ENCODE assay signal across 17 cellular contexts in the genomic region with DNA sequence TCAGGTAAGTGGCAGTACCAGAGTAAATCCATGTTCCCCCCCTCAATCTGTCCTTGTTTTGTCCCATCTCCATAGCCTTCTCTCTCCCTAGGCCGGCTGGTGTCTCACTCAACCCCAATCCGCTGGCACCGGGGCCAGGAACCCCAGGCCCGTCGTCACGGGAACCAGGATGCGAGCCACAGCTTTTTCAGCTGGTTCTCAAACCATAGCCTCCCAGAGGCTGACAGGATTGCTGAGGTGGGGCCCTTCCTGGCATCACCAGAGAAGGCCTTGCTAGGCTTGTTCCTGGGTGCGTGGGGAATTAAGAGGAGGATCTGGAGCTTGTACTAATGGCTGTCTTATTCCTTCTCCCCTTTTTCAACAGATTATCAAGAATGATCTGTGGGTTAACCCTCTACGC. TPM values are rescaled to one million over a fixed set of nuclear protein-coding genes. Genes with fewer than 3 reads are reported as not detected.
DNase-seq lines count a peak whose midpoint lies in the region; ATAC-seq and TF ChIP-seq lines count a peak whose summit lies in the region.
"Had no signal": no experiment of that assay in that cellular context is flagged by ENCODE, and none has a peak within 500 bp of the region (broad histone marks: within the 10 kb centered on the region; RNA-seq: fewer than 3 reads in every experiment).

No MANE protein-coding gene starts in this region.

- H3K4me3 Mint-ChIP-seq in CD4-positive, CD25-positive, alpha-beta regulatory T cell, result peak overlapping the region in 3 of 4 donors; percentile 26 to 96 (median 82)
- H3K4me3 Mint-ChIP-seq in CD8-positive, alpha-beta T cell, result peak overlapping the region; percentile 88
- H3K4me3 Mint-ChIP-seq in effector memory CD8-positive, alpha-beta T cell, result peak overlapping the region; percentile 93 to 94

- peaks cover 26% of the 10 kb centered on the region for H3K36me3 ChIP-seq in CD4-positive, CD25-positive, alpha-beta regulatory T cell (ENCODE audit: control insufficient read depth, insufficient read depth, low read length)
- H3K36me3 ChIP-seq in CD8-positive, alpha-beta T cell (ENCODE audit: insufficient read depth, low read length), result peaks cover 15% of the 10 kb centered on the region
- H3K36me3 ChIP-seq in sigmoid colon, result peaks cover 0 to 34% (median 7%) of the 10 kb centered on the region in 4 donors

- no peaks in the 10 kb centered on the region for H3K9me3 ChIP-seq in CD4-positive, CD25-positive, alpha-beta regulatory T cell (ENCODE audit: control insufficient read depth in 2 of 2, low read length in 2 of 2)
- no peaks in the 10 kb centered on the region for H3K9me3 ChIP-seq in CD8-positive, alpha-beta T cell (ENCODE audit: low read length)
- no peaks in the 10 kb centered on the region for H3K9me3 ChIP-seq in sigmoid colon

- peaks cover 0 to 4% (median 0%) of the 10 kb centered on the region in 7 donors for H3K9me3 Mint-ChIP-seq in CD4-positive, CD25-positive, alpha-beta regulatory T cell
- H3K9me3 Mint-ChIP-seq in CD8-positive, alpha-beta T cell, result no peaks in the 10 kb centered on the region
- H3K9me3 Mint-ChIP-seq in effector memory CD8-positive, alpha-beta T cell, result no peaks in the 10 kb centered on the region

- POLR2A ChIA-PET in CD8-positive, alpha-beta T cell (lab: Charles Lee), result interaction anchor here (5.1 kb wide), 1 partner anchor 12 kb away, joined by 42 read pairs; no protein-coding TSS in a partner anchor

- peaks cover 23% of the 10 kb centered on the region for H3K4me1 ChIP-seq in CD4-positive, CD25-positive, alpha-beta regulatory T cell (ENCODE audit: control insufficient read depth, insufficient read depth, low read length, poor library complexity, severe bottlenecking)
- peaks cover 34% of the 10 kb centered on the region for H3K4me1 ChIP-seq in CD8-positive, alpha-beta T cell (ENCODE audit: insufficient read depth, low read length)
- H3K4me1 ChIP-seq in sigmoid colon, result peaks cover 0 to 51% (median 39%) of the 10 kb centered on the region in 4 donors

- H3K4me1 Mint-ChIP-seq in CD4-positive, CD25-positive, alpha-beta regulatory T cell, result peaks cover 11 to 78% (median 37%) of the 10 kb centered on the region in 4 donors
- H3K4me1 Mint-ChIP-seq in CD8-positive, alpha-beta T cell (ENCODE audit: low read depth), result peaks cover 66% of the 10 kb centered on the region
- peaks cover 42 to 46% of the 10 kb centered on the region in 2 donors for H3K4me1 Mint-ChIP-seq in effector memory CD8-positive, alpha-beta T cell (ENCODE audit: low read depth in 2 of 2)

- H3K36me3 Mint-ChIP-seq in CD4-positive, CD25-positive, alpha-beta regulatory T cell, result peaks cover 27% of the 10 kb centered on the region
- H3K36me3 Mint-ChIP-seq in CD8-positive, alpha-beta T cell, result peaks cover 52% of the 10 kb centered on the region
- peaks cover 86% of the 10 kb centered on the region for H3K36me3 Mint-ChIP-seq in effector memory CD8-positive, alpha-beta T cell (ENCODE audit: insufficient read depth)

- TF ChIP-seq CTCF in CD8-positive, alpha-beta T cell (IDR thresholded peaks at IDR 0.05), result no peak
- no peak for TF ChIP-seq CTCF in sigmoid colon (IDR thresholded peaks at IDR 0.05)

- no peak for ATAC-seq in CD4-positive, CD25-positive, alpha-beta regulatory T cell (ENCODE audit: low read depth in 2 of 2)
- ATAC-seq in CD8-positive, alpha-beta T cell, result no peak
- no peak for ATAC-seq in effector memory CD8-positive, alpha-beta T cell (replicated peaks)
- ATAC-seq in HG02840 (IDR thresholded peaks at IDR 0.05; ENCODE audit: low FRiP score, unreplicated experiment), result no peak
- ATAC-seq: K562 had no signal

- peak overlapping the region in 1 of 3 donors; percentile 34 for H3K27ac Mint-ChIP-seq in CD4-positive, CD25-positive, alpha-beta regulatory T cell
- H3K27ac Mint-ChIP-seq in CD8-positive, alpha-beta T cell, result peak overlapping the region; percentile 97
- peak overlapping the region; percentile 96 to 99 for H3K27ac Mint-ChIP-seq in effector memory CD8-positive, alpha-beta T cell

- intact Hi-C loops in CD8-positive, alpha-beta T cell (cut with DNase I, micrococcal nuclease), result loop anchor here in 1 of 2 experiments (5.0 kb wide), 2 partner anchors 1283 to 1722 kb away; a partner anchor contains a TSS
- intact Hi-C loops in sigmoid colon (cut with DNase I), result no loop called here

- H3K27ac ChIP-seq in CD4-positive, CD25-positive, alpha-beta regulatory T cell (ENCODE audit: insufficient read depth, low read length, poor library complexity, severe bottlenecking), result peak overlapping the region; percentile 15
- H3K27ac ChIP-seq in CD8-positive, alpha-beta T cell (ENCODE audit: low read depth, low read length), result no peak overlapping the region
- H3K27ac ChIP-seq in sigmoid colon, result peak overlapping the region; percentile 92 to 97 (median 96)

- no peak for TF ChIP-seq POLR2A in sigmoid colon (IDR thresholded peaks at IDR 0.05)

- WGBS in sigmoid colon, 2 donors, result 95 to 96% methylated on average over 9 of the region's 9 CpGs

- H3K4me3 ChIP-seq in CD4-positive, CD25-positive, alpha-beta regulatory T cell (ENCODE audit: low read depth, low read length), result no peak overlapping the region
- no peak overlapping the region for H3K4me3 ChIP-seq in CD8-positive, alpha-beta T cell (ENCODE audit: low read depth, low read length)
- H3K4me3 ChIP-seq in sigmoid colon, result peak overlapping the region in 1 of 4 donors; percentile 86
- H3K4me3 ChIP-seq: K562 had no signal

- H3K27me3 ChIP-seq in CD4-positive, CD25-positive, alpha-beta regulatory T cell (ENCODE audit: control insufficient read depth, insufficient read depth, low read length), result no peaks in the 10 kb centered on the region
- no peaks in the 10 kb centered on the region for H3K27me3 ChIP-seq in CD8-positive, alpha-beta T cell (ENCODE audit: insufficient read depth, low read length)
- no peaks in the 10 kb centered on the region for H3K27me3 ChIP-seq in sigmoid colon

- CTCF ChIA-PET in CD8-positive, alpha-beta T cell (lab: Charles Lee), result interaction anchor here (1.0 kb wide), 1 partner anchor 13 kb away, joined by 3 read pairs; no protein-coding TSS in a partner anchor

- no peak for TF ChIP-seq EP300 in sigmoid colon (IDR thresholded peaks at IDR 0.05)

- DNase-seq in CD4-positive, CD25-positive, alpha-beta regulatory T cell, result no peak
- DNase-seq in CD8-positive, alpha-beta T cell, result no peak
- DNase-seq in effector memory CD8-positive, alpha-beta T cell, result no peak
- DNase-seq in sigmoid colon (no peak), CD1c-positive myeloid dendritic cell (ENCODE audit: extremely low spot score) (no peak), NCI-H2227 (lab: John Stamatoyannopoulos, UW; ENCODE audit: unreplicated experiment) (no peak)
- DNase-seq: activated CD4-positive, CD25-positive, alpha-beta regulatory T cell; activated naive CD4-positive, alpha-beta T cell treated with anti-CD3 and anti-CD28 coated beads, Interleukin-2, amount 50 U/mL, for 16 hours; DMS153; effector CD4-positive, alpha-beta T cell; NCI-H1930; NCI-H524 treated with DMSO at 0.1 percent for 48 hours; SHP77 treated with DMSO at 0.1 percent for 48 hours; stimulated activated CD4-positive, alpha-beta T cell treated with anti-CD3 and anti-CD28 coated beads, Interleukin-2, amount 100 ng/mL, for 48 hours had no signal

- peaks cover 11% of the 10 kb centered on the region for H3K27me3 Mint-ChIP-seq in CD4-positive, CD25-positive, alpha-beta regulatory T cell
- H3K27me3 Mint-ChIP-seq in CD8-positive, alpha-beta T cell (ENCODE audit: low read depth), result no peaks in the 10 kb centered on the region
- no peaks in the 10 kb centered on the region for H3K27me3 Mint-ChIP-seq in effector memory CD8-positive, alpha-beta T cell

RNA-seq across cellular contexts. Expression of a gene that starts 2.7 kb away (rescaled TPM):
- total RNA-seq in CD4-positive, CD25-positive, alpha-beta regulatory T cell, result 333 TPM
- polyA plus RNA-seq in CD4-positive, CD25-positive, alpha-beta regulatory T cell, result 10 to 100 TPM; 10.1 to 15.6 (median 13.7) TPM
- total RNA-seq in CD8-positive, alpha-beta T cell, result 1,000 to 10,000 TPM in 1 of 2 experiments, 100 to 1,000 TPM in 1; 978 to 1,030 TPM
- total RNA-seq in sigmoid colon, result 100 to 1,000 TPM in 1 of 4 donors, 10 to 100 TPM in 3; 50.3 to 109 (median 71.6) TPM
- 10 to 100 TPM in 1 of 3 donors, 1 to 10 TPM in 2; 2.5 to 25.8 (median 6.6) TPM for polyA plus RNA-seq in sigmoid colon

RNA-seq across cellular contexts. Expression of a gene that starts 9.1 kb away (rescaled TPM):
- 14.1 TPM for total RNA-seq in CD4-positive, CD25-positive, alpha-beta regulatory T cell
- 1 to 10 TPM in 3 of 4 donors, under 1 TPM in 1; 0.81 to 2.2 (median 1.6) TPM for polyA plus RNA-seq in CD4-positive, CD25-positive, alpha-beta regulatory T cell
- 1 to 10 TPM; 7.7 to 8.6 TPM for total RNA-seq in CD8-positive, alpha-beta T cell
- 10 to 100 TPM; 15.7 to 26.6 (median 15.9) TPM for total RNA-seq in sigmoid colon
- 1 to 10 TPM in 1 of 3 donors, under 1 TPM in 2; 0.46 to 6.0 (median 0.60) TPM for polyA plus RNA-seq in sigmoid colon

RNA-seq across cellular contexts. Expression of a gene that starts 36.3 kb away (rescaled TPM):
- total RNA-seq in CD4-positive, CD25-positive, alpha-beta regulatory T cell, result not detected
- polyA plus RNA-seq in CD4-positive, CD25-positive, alpha-beta regulatory T cell, result not detected
- total RNA-seq in CD8-positive, alpha-beta T cell, result under 1 TPM; 0.05 to 0.08 TPM
- 1 to 10 TPM; 1.3 to 5.6 (median 2.1) TPM for total RNA-seq in sigmoid colon
- polyA plus RNA-seq in sigmoid colon, result 1 to 10 TPM in 1 of 3 donors, under 1 TPM in 1, not detected in 1; 0.23 to 1.0 TPM
- total RNA-seq: K562; T-helper 2 cell treated with Interferon-gamma antibody and Interleukin-4, amounts not matched to agents 100 ng/mL and 5 ng/mL, for 36 hours had no signal
